11 cellular contexts compared by ENCODE assay signal in genomic region chr19:6236310-6237291, GRCh38. TPM values are rescaled to one million over a fixed set of nuclear protein-coding genes. Genes with fewer than 3 reads are reported as not detected.
DNase-seq lines count a peak whose midpoint lies in the region; ATAC-seq, FAIRE-seq and TF ChIP-seq lines count a peak whose summit lies in the region.
"Had no signal": no experiment of that assay in that cellular context is flagged by ENCODE, and none has a peak within 500 bp of the region (broad histone marks: within the 10 kb centered on the region; RNA-seq: fewer than 3 reads in every experiment).

No MANE protein-coding gene starts in this region.

- H3K4me3 ChIP-seq in BLaER1 (no peak overlapping the region), epithelial cell of esophagus (ENCODE audit: low read length) (no peak overlapping the region), osteoblast (ENCODE audit: insufficient read depth, low read length) (no peak overlapping the region)
- H3K4me3 ChIP-seq: MG63, tibial artery had no signal

- peaks cover 92% of the 10 kb centered on the region for H3K79me2 ChIP-seq in osteoblast (ENCODE audit: insufficient read depth, low read length)

- H4K20me1 ChIP-seq in BLaER1 (peaks cover 100% of the 10 kb centered on the region), osteoblast (ENCODE audit: insufficient read depth, low read length) (peaks cover 76% of the 10 kb centered on the region)

- H3K27ac ChIP-seq in BLaER1 (peak overlapping the region; percentile 57; the same call in 1 of the 2 replicates), osteoblast (ENCODE audit: low read depth, low read length) (no peak overlapping the region)
- H3K27ac ChIP-seq: tibial artery had no signal

- H2AFZ ChIP-seq in osteoblast (ENCODE audit: low read length) = no peak overlapping the region

- H3K4me2 ChIP-seq in BLaER1 = peak overlapping the region; percentile 94
- no peak overlapping the region for H3K4me2 ChIP-seq in osteoblast (ENCODE audit: insufficient read depth, low read length)

- H3K4me1 ChIP-seq in BLaER1 = peaks cover 100% of the 10 kb centered on the region
- peaks cover 48% of the 10 kb centered on the region for H3K4me1 ChIP-seq in osteoblast (ENCODE audit: insufficient read depth, low read length)

- TF ChIP-seq CTCF in LNCAP (IDR thresholded peaks at IDR 0.05) = peak; percentile 32; the same call in 1 of the 2 replicates
- TF ChIP-seq CTCF in epithelial cell of esophagus (IDR thresholded peaks at IDR 0.05; ENCODE audit: insufficient read depth, low read depth, low read length, missing control alignments) = no peak
- TF ChIP-seq CTCF in osteoblast (IDR thresholded peaks at IDR 0.05; ENCODE audit: extremely low read depth, low read depth, low read length) = no peak

- 0 out of 2 replicates have a peak overlapping the region, but pooled peaks have one; percentile 57 for H3K9ac ChIP-seq in BLaER1

- ATAC-seq in GM18909 (IDR thresholded peaks at IDR 0.05; ENCODE audit: poor library complexity, unreplicated experiment) = no peak

- DNase-seq in epithelial cell of esophagus (ENCODE audit: low read depth) (peak; percentile 84), osteoblast (ENCODE audit: insufficient read length, low spot score, missing footprints) (peak; percentile 62), GOT3 (lab: John Stamatoyannopoulos, UW) (no peak), urothelium cell line (ENCODE audit: low spot score) (no peak), NCI-H82 (lab: John Stamatoyannopoulos, UW) (no peak)
- DNase-seq: MG63, NCI-H446, tibial artery had no signal

- H3K36me3 ChIP-seq in BLaER1 = peaks cover 37% of the 10 kb centered on the region
- H3K36me3 ChIP-seq in osteoblast (ENCODE audit: insufficient read depth, low read length) = peaks cover 4% of the 10 kb centered on the region
- H3K36me3 ChIP-seq: MG63, tibial artery had no signal

- FAIRE-seq in urothelium cell line (lab: Jason Lieb, UNC) = no peak

- H3K27me3 ChIP-seq in BLaER1 = no peaks in the 10 kb centered on the region
- H3K27me3 ChIP-seq in osteoblast (ENCODE audit: insufficient read depth, low read length) = no peaks in the 10 kb centered on the region
- H3K27me3 ChIP-seq: MG63, tibial artery had no signal

- H3K9me3 ChIP-seq in BLaER1 = no peaks in the 10 kb centered on the region
- no peaks in the 10 kb centered on the region for H3K9me3 ChIP-seq in osteoblast (ENCODE audit: low read depth, low read length)
- H3K9me3 ChIP-seq: MG63, tibial artery had no signal

RNA-seq across cellular contexts. Expression of gene MLLT1, which starts 43.2 kb away (rescaled TPM):
- 14.7 and 15.9 TPM in 2 replicates for total RNA-seq in osteoblast

Comparison
In these comparisons a context has a peak if more than half of its experiments do, and no peak if none do; other contexts are left out.
1. DNase-seq: peak in epithelial cell of esophagus (single experiment) and osteoblast (single experiment); none in GOT3 (single experiment), urothelium cell line (single experiment) and NCI-H82 (single experiment).